In genomic region chr12:12725956-12726542, GRCh38 we compare ENCODE assay signal across 8 cellular contexts. TPM values are rescaled to one million over a fixed set of nuclear protein-coding genes. Genes with fewer than 3 reads are reported as not detected.
DNase-seq lines count a peak whose midpoint lies in the region; ATAC-seq, FAIRE-seq and TF ChIP-seq lines count a peak whose summit lies in the region.

No MANE protein-coding gene starts in this region.

- H2BK15ac ChIP-seq in H9 (ENCODE audit: low read depth, low read length), result no peak overlapping the region

- H2BK12ac ChIP-seq in H9 (ENCODE audit: insufficient read length, low read depth, low read length), result no peak overlapping the region

- H3K27me3 Mint-ChIP-seq in H9 (ENCODE audit: low read depth), result peaks cover 3% of the 10 kb centered on the region
- no peaks in the 10 kb centered on the region for H3K27me3 Mint-ChIP-seq in T-cell

- in situ Hi-C loops in KBM-7 (cut with MboI; ENCODE audit: low pct_unique_long_range_greater_than_20kb, low sequenced_read_pairs), result no loop called here

- no peak overlapping the region for H3K4ac ChIP-seq in H9 (ENCODE audit: low read depth, low read length)

- no peak for TF ChIP-seq CTCF in H9 (conservative IDR thresholded peaks at IDR 0.05)

- no peak for FAIRE-seq in small intestine (lab: Jason Lieb, UNC)

- WGBS in H9 (ENCODE audit: extremely low coverage, insufficient read length, low lambda C conversion rate), result no CpG with 5 or more reads among the region's 26 CpGs
- 0 to 1% (median 0%) methylated on average over 26 of the region's 26 CpGs for WGBS in small intestine, 3 donors

- peak overlapping the region; percentile 86 to 96 for H3K4me3 ChIP-seq in small intestine (ENCODE audit: low read depth in 1 of 2, low read length in 2 of 2)

- no peak overlapping the region for H3T11ph ChIP-seq in H9 (ENCODE audit: low read length)

- H3K79me1 ChIP-seq in H9 (ENCODE audit: insufficient read depth, low read depth, low read length, poor library complexity, severe bottlenecking), result no peaks in the 10 kb centered on the region

- H3K27ac Mint-ChIP-seq in H9, result peak overlapping the region; percentile 97 to 99 (median 99)
- peak overlapping the region; percentile 98 to 99 for H3K27ac Mint-ChIP-seq in T-cell

- DNase-seq in H9 (no peak), T-cell (no peak), globus pallidus (ENCODE audit: low spot score) (peak; percentile 32), small intestine (peak; percentile 24), T1000 (lab: John Stamatoyannopoulos, UW) (no peak), KBM-7 (no peak)
- no peak for DNase-seq in activated CD4-positive, CD25-positive, alpha-beta regulatory T cell treated with anti-CD3 and anti-CD28 coated beads, Interleukin-2, amount 50 U/mL, for 72 hours

- CTCF ChIA-PET in T-cell (lab: Charles Lee), result interaction anchor here (0.6 to 3.5 kb wide), 9 partner anchors 10 to 917 kb away, joined by 3 to 66 read pairs (median 3); no protein-coding TSS in a partner anchor

- H3K56ac ChIP-seq in H9 (ENCODE audit: insufficient read length, low read depth, low read length), result no peak overlapping the region

- H3K4me1 Mint-ChIP-seq in H9, result peaks cover 23 to 24% of the 10 kb centered on the region in 2 experiments
- H3K4me1 Mint-ChIP-seq in T-cell, result peaks cover 45 to 58% (median 52%) of the 10 kb centered on the region in 3 donors

- H3K27ac ChIP-seq in H9 (ENCODE audit: insufficient read length, low read depth, low read length) (peak overlapping the region; percentile 39), small intestine (ENCODE audit: low read depth in 1 of 2, low read length in 1 of 2) (peak overlapping the region; percentile 83 to 100)

- H3K36me3 ChIP-seq in small intestine (ENCODE audit: control insufficient read depth in 2 of 2, insufficient read depth in 2 of 2, low read length in 2 of 2), result no peaks in the 10 kb centered on the region

- H2BK20ac ChIP-seq in H9 (ENCODE audit: low read depth, low read length, poor library complexity, severe bottlenecking), result no peak overlapping the region

- no peak overlapping the region for H4K91ac ChIP-seq in H9 (ENCODE audit: insufficient read length, low read depth, low read length)

- H3K4me1 ChIP-seq in H9 (ENCODE audit: insufficient read depth, low read length) (0 out of 2 replicates have a peak, but pooled peaks cover 2% of the 10 kb centered on the region), small intestine (ENCODE audit: control insufficient read depth in 2 of 2, insufficient read depth in 1 of 2, low read depth in 1 of 2, low read length in 1 of 2) (peaks cover 0 to 2% of the 10 kb centered on the region in 2 donors)

- H3K27me3 ChIP-seq in H9 (ENCODE audit: insufficient read depth, low read length) (no peaks in the 10 kb centered on the region), small intestine (ENCODE audit: control insufficient read depth in 2 of 2, insufficient read depth in 2 of 2, low read length in 2 of 2) (no peaks in the 10 kb centered on the region)

- no peak overlapping the region for H2AK5ac ChIP-seq in H9 (ENCODE audit: insufficient read length, low read length)

- POLR2A ChIA-PET in T-cell (lab: Charles Lee), result interaction anchor here (0.7 to 2.1 kb wide), 18 partner anchors 7 to 962 kb away, joined by 3 to 28 read pairs (median 7); partner anchors contain the start of genes BORCS5 (in 1 of the 2) and CDKN1B (in 1 of the 2)

- peaks cover 2 to 14% (median 7%) of the 10 kb centered on the region in 3 experiments; a peak in 6 of 7 replicates for H3K36me3 Mint-ChIP-seq in H9 (ENCODE audit: insufficient read depth in 1 of 3, low read depth in 3 of 3)
- H3K36me3 Mint-ChIP-seq in T-cell, result peaks cover 18% of the 10 kb centered on the region

- no peaks in the 10 kb centered on the region for H3K9me3 ChIP-seq in H9 (ENCODE audit: control insufficient read depth, low read depth, low read length)
- H3K9me3 ChIP-seq in small intestine (ENCODE audit: control insufficient read depth, low read depth), result no peaks in the 10 kb centered on the region

- peak overlapping the region; percentile 59 for H3K14ac ChIP-seq in H9 (ENCODE audit: insufficient read depth, low read length)

- no peak for ATAC-seq in T-cell (replicated peaks in 1 of 4)
- no peak for ATAC-seq in HG03457 (IDR thresholded peaks at IDR 0.05; ENCODE audit: unreplicated experiment)

- no peaks in the 10 kb centered on the region for H4K20me1 ChIP-seq in H9 (ENCODE audit: control insufficient read depth, insufficient read depth, insufficient read length)

- H3K4me3 Mint-ChIP-seq in H9 (peak overlapping the region; percentile 93 to 97), T-cell (peak overlapping the region; percentile 87 to 100 (median 99))

- peak overlapping the region; percentile 63 for H3K18ac ChIP-seq in H9 (ENCODE audit: insufficient read length, low read depth, low read length)

- H3K79me2 ChIP-seq in H9 (ENCODE audit: insufficient read depth, low read length), result no peaks in the 10 kb centered on the region

- peaks cover 18% of the 10 kb centered on the region for H3K23me2 ChIP-seq in H9 (ENCODE audit: insufficient read length, low read depth, low read length, poor library complexity, severe bottlenecking)

- no peak overlapping the region for H4K5ac ChIP-seq in H9 (ENCODE audit: insufficient read length, low read depth, low read length)

- no peak overlapping the region for H3K23ac ChIP-seq in H9 (ENCODE audit: insufficient read length, low read depth, low read length)

- peak overlapping the region; percentile 61 for H3K4me2 ChIP-seq in H9 (ENCODE audit: insufficient read depth, insufficient read length, low read length)

- peak overlapping the region; percentile 48 for H3K9ac ChIP-seq in H9 (ENCODE audit: extremely low read depth, insufficient read length, low read length)

- H2AFZ ChIP-seq in H9 (ENCODE audit: low read length), result no peak overlapping the region

- no peaks in the 10 kb centered on the region for H3K9me3 Mint-ChIP-seq in H9
- no peaks in the 10 kb centered on the region for H3K9me3 Mint-ChIP-seq in T-cell

- H2BK5ac ChIP-seq in H9 (ENCODE audit: insufficient read length, low read length), result no peak overlapping the region

- H2BK120ac ChIP-seq in H9 (ENCODE audit: low read depth, low read length, poor library complexity, severe bottlenecking), result no peak overlapping the region

- H4K8ac ChIP-seq in H9 (replicated peaks; ENCODE audit: insufficient read length, low read depth, low read length), result no peak overlapping the region

RNA-seq across cellular contexts. Expression of gene CDKN1B, which starts 8.9 kb away (rescaled TPM):
- total RNA-seq in H9 (2021) (27.7 and 28.3 TPM in 2 replicates), T-cell (100 to 1,000 TPM; 170 to 246 (median 188) TPM)
- polyA plus RNA-seq in small intestine, result 10 to 100 TPM; 33.8 to 62.8 (median 37.6) TPM

RNA-seq across cellular contexts. Expression of gene GPR19, which starts 30.1 kb away (rescaled TPM):
- 20.4 and 23.4 TPM in 2 replicates for total RNA-seq in H9 (2021)
- total RNA-seq in T-cell, result 1 to 10 TPM; 1.7 to 5.2 (median 2.2) TPM
- polyA plus RNA-seq in small intestine, result under 1 TPM in 1 of 3 donors, not detected in 2; 0.95 TPM

RNA-seq across cellular contexts. Expression of gene APOLD1, which starts 59.4 kb away (rescaled TPM):
- total RNA-seq in H9 (2021) (0.48 and 0.70 TPM in 2 replicates), T-cell (1 to 10 TPM in 4 of 5 donors, under 1 TPM in 1; 0.82 to 4.7 (median 3.8) TPM)
- 10 to 100 TPM in 1 of 3 donors, 1 to 10 TPM in 1, under 1 TPM in 1; 0.22 to 29.9 (median 1.9) TPM for polyA plus RNA-seq in small intestine

Comparison
In these comparisons a context has a peak if more than half of its experiments do, and no peak if none do; other contexts are left out.
1. DNase-seq: peak in globus pallidus (single experiment) and small intestine (single experiment); none in H9 (single experiment), T-cell (0 of 34), T1000 (single experiment), KBM-7 (single experiment) and activated CD4-positive, CD25-positive, alpha-beta regulatory T cell treated with anti-CD3 and anti-CD28 coated beads, Interleukin-2, amount 50 U/mL, for 72 hours (single experiment).